In the genomic region with DNA sequence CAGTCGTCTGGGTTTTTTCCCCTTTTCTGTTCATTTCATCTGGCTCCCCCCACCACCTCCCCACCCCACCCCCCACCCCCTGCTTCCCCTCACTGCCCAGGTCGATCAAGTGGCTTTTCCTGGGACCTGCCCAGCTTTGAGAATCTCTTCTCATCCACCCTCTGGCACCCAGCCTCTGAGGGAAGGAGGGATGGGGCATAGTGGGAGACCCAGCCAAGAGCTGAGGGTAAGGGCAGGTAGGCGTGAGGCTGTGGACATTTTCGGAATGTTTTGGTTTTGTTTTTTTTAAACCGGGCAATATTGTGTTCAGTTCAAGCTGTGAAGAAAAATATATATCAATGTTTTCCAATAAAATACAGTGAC, we compare ENCODE assay signal across 22 cellular contexts. TPM values are rescaled to one million over a fixed set of nuclear protein-coding genes. Genes with fewer than 3 reads are reported as not detected.
DNase-seq lines count a peak whose midpoint lies in the region; ATAC-seq, FAIRE-seq and TF ChIP-seq lines count a peak whose summit lies in the region.
"Had no signal": no experiment of that assay in that cellular context is flagged by ENCODE, and none has a peak within 500 bp of the region (broad histone marks: within the 10 kb centered on the region; RNA-seq: fewer than 3 reads in every experiment).

No MANE protein-coding gene starts in this region.

- CTCF ChIA-PET in SK-N-SH (lab: Yijun Ruan, JAX) (interaction anchor here (1.2 to 23.7 kb wide), 4 partner anchors 8 to 118 kb away, joined by 4 to 471 read pairs (median 8); a partner anchor contains a TSS), HepG2 (lab: Yijun Ruan, JAX; ENCODE audit: low intra/inter-chr PET ratio, low total read pairs) (no interaction called here)

- intact Hi-C loops in right lobe of liver (cut with DNase I), result loop anchor here (5.0 kb wide), 2 partner anchors 52 to 57 kb away; a partner anchor contains a TSS
- intact Hi-C loops in HepG2 (cut with micrococcal nuclease; ENCODE audit: unreplicated experiment), result loop anchor here (1.0 kb wide), 1 partner anchor 8 kb away; no protein-coding TSS in a partner anchor
- intact Hi-C loops in aorta (cut with DNase I), result loop anchor here in 1 of 2 donors (2.0 kb wide), 1 partner anchor 52 kb away; no protein-coding TSS in a partner anchor

- H3K36me3 ChIP-seq in SK-N-SH (replicated peaks in 1 of 2; ENCODE audit: control insufficient read depth in 1 of 2, insufficient read depth in 2 of 2, low read length in 1 of 2) (peaks cover 19 to 52% of the 10 kb centered on the region in 2 experiments), right lobe of liver (peaks cover 6 to 37% (median 18%) of the 10 kb centered on the region in 4 donors), HepG2 (replicated peaks in 1 of 2; ENCODE audit: control insufficient read depth in 1 of 2, insufficient read depth in 2 of 2, low read length in 2 of 2) (peaks cover 28 to 51% of the 10 kb centered on the region in 2 experiments; a peak in 4 of 5 replicates), aorta (ENCODE audit: control insufficient read depth in 1 of 2, insufficient read depth in 2 of 2, low read length in 1 of 2) (peaks cover 0 to 6% of the 10 kb centered on the region in 2 donors)

- TF ChIP-seq RAD21 in SK-N-SH (IDR thresholded peaks at IDR 0.05; ENCODE audit: low read length) (no peak), HepG2 (CRISPR knock-in tag; IDR thresholded peaks at IDR 0.05) (no peak)

- peaks cover 4% of the 10 kb centered on the region for H3F3A ChIP-seq in SK-N-SH (replicated peaks; ENCODE audit: insufficient read depth)

- peaks cover 23% of the 10 kb centered on the region for H3K4me1 Mint-ChIP-seq in glutamatergic neuron (ENCODE audit: low read depth, unreplicated experiment)

- H3K27ac ChIP-seq in SK-N-SH (ENCODE audit: low read depth in 2 of 2, low read length in 1 of 2) (peak overlapping the region in 1 of 2 experiments; percentile 48; a peak in 1 of 4 replicates), right lobe of liver (no peak overlapping the region), HepG2 (ENCODE audit: extremely low read length, insufficient read depth, low read length) (no peak overlapping the region), aorta (ENCODE audit: low read depth in 1 of 2, low read length in 2 of 2) (no peak overlapping the region)
- H3K27ac ChIP-seq: brain microvascular endothelial cell had no signal

- H3K4me1 ChIP-seq in SK-N-SH (ENCODE audit: control insufficient read depth in 1 of 2, insufficient read depth in 2 of 2, low read depth in 1 of 2, low read length in 1 of 2) (peaks cover 0 to 22% of the 10 kb centered on the region in 2 experiments; a peak in 1 of 4 replicates), right lobe of liver (peaks cover 0 to 17% (median 4%) of the 10 kb centered on the region in 4 donors), HepG2 (ENCODE audit: insufficient read depth, low read length) (peaks cover 7% of the 10 kb centered on the region; the same call in 1 of the 2 replicates), aorta (ENCODE audit: control insufficient read depth in 1 of 2, insufficient read depth in 2 of 2, low read length in 2 of 2) (peaks cover 0 to 4% of the 10 kb centered on the region in 2 donors)

- H3K36me3 Mint-ChIP-seq in glutamatergic neuron (ENCODE audit: unreplicated experiment), result peaks cover 9% of the 10 kb centered on the region

- H3K9me3 ChIP-seq in SK-N-SH (no peaks in the 10 kb centered on the region), right lobe of liver (no peaks in the 10 kb centered on the region), HepG2 (ENCODE audit: low read length) (no peaks in the 10 kb centered on the region), aorta (ENCODE audit: control insufficient read depth, low read length) (no peaks in the 10 kb centered on the region)
- H3K9me3 ChIP-seq: tibial nerve had no signal

- peaks cover 10% of the 10 kb centered on the region for H3K27me3 Mint-ChIP-seq in glutamatergic neuron (ENCODE audit: unreplicated experiment)
- H3K27me3 Mint-ChIP-seq: memory B cell had no signal

- no peak for FAIRE-seq in HepG2 (lab: Jason Lieb, UNC)

- no peaks in the 10 kb centered on the region for H3K9me2 ChIP-seq in SK-N-SH

- H3K4me3 Mint-ChIP-seq in glutamatergic neuron (ENCODE audit: unreplicated experiment), result no peak overlapping the region

- H3K9ac ChIP-seq in SK-N-SH (no peak overlapping the region), HepG2 (ENCODE audit: insufficient read depth, low read depth, low read length) (no peak overlapping the region)

- H3K79me2 ChIP-seq in SK-N-SH (ENCODE audit: insufficient read depth) (peaks cover 15% of the 10 kb centered on the region; the same call in 1 of the 2 replicates), HepG2 (ENCODE audit: insufficient read depth, low read length) (no peaks in the 10 kb centered on the region)

- in situ Hi-C loops in HepG2 (cut with HindIII; ENCODE audit: extremely low pct_ligation_motif_present, low pct_unique_long_range_greater_than_20kb), result loop anchor here (10.0 kb wide), 1 partner anchor 54 kb away; a partner anchor contains a TSS

- DNase-seq in SK-N-SH (peak; percentile 5), right lobe of liver (peak in 2 of 3 donors; percentile 10 to 38), HepG2 (ENCODE audit: low spot score) (no peak), glutamatergic neuron (no peak), aorta (peak; percentile 23 to 24), SIG-M5 treated with dmso at 0.1 percent for 504 hours (lab: John Stamatoyannopoulos, UW; ENCODE audit: unreplicated experiment) (no peak)
- DNase-seq: 8988T; activated CD4-positive, alpha-beta T cell treated with anti-CD3 and anti-CD28 coated beads, Interleukin-2, amount 50 U/mL, for 1 hour; brain microvascular endothelial cell; erythroblast; NCI-H146; NCI-H345; NK-92 treated with Interleukin-12 subunit alpha and Interleukin-12 subunit beta, amount 100 ng/mL, for 24 hours; occipital lobe; stimulated activated CD4-positive, alpha-beta T cell treated with anti-CD3 and anti-CD28 coated beads, Interleukin-4, amount 100 ng/mL, for 4 hours had no signal

- TF ChIP-seq EP300 in SK-N-SH (IDR thresholded peaks at IDR 0.05; ENCODE audit: borderline replicate concordance in 1 of 2, low read depth in 1 of 2, low read length in 1 of 2), result no peak
- TF ChIP-seq EP300 in HepG2 (IDR thresholded peaks at IDR 0.05; ENCODE audit: low read depth in 2 of 2, low read length in 2 of 2), result no peak
- TF ChIP-seq EP300 in HepG2 (CRISPR knock-in tag; IDR thresholded peaks at IDR 0.05; ENCODE audit: borderline replicate concordance), result no peak

- ATAC-seq in SK-N-SH treated with all-trans-retinoic acid at 6 μM for 48 hours (no peak), right lobe of liver (no peak), HepG2 (no peak), aorta (ENCODE audit: low FRiP score) (no peak), HG02642 (IDR thresholded peaks at IDR 0.05; ENCODE audit: poor library complexity, unreplicated experiment) (no peak)

- H2AFZ ChIP-seq in SK-N-SH (ENCODE audit: low read depth) (no peak overlapping the region), HepG2 (ENCODE audit: low read length) (no peak overlapping the region)

- H3K4me3 ChIP-seq in SK-N-SH (ENCODE audit: low read depth in 2 of 2, low read length in 1 of 2) (no peak overlapping the region; a peak in 1 of 4 replicates), right lobe of liver (no peak overlapping the region), HepG2 (replicated peaks in 1 of 3; ENCODE audit: insufficient read depth in 1 of 3, low read depth in 2 of 3, low read length in 3 of 3) (no peak overlapping the region), aorta (ENCODE audit: low read length in 2 of 2) (no peak overlapping the region)
- H3K4me3 ChIP-seq: tibial nerve had no signal

- no peaks in the 10 kb centered on the region for H3K27me3 ChIP-seq in SK-N-SH (ENCODE audit: insufficient read depth)
- no peaks in the 10 kb centered on the region for H3K27me3 ChIP-seq in right lobe of liver
- no peaks in the 10 kb centered on the region for H3K27me3 ChIP-seq in HepG2 (ENCODE audit: control insufficient read depth in 1 of 2, insufficient read depth in 2 of 2, low read length in 2 of 2)
- no peaks in the 10 kb centered on the region for H3K27me3 ChIP-seq in aorta (ENCODE audit: control insufficient read depth in 1 of 2, insufficient read depth in 2 of 2, low read length in 1 of 2)
- H3K27me3 ChIP-seq: brain microvascular endothelial cell, tibial nerve had no signal

- H3K4me2 ChIP-seq in SK-N-SH, result no peak overlapping the region
- H3K4me2 ChIP-seq in HepG2 (ENCODE audit: low read depth, low read length), result no peak overlapping the region

- no peak for TF ChIP-seq CTCF in SK-N-SH (IDR thresholded peaks at IDR 0.05)
- no peak for TF ChIP-seq CTCF in right lobe of liver (IDR thresholded peaks at IDR 0.05)
- no peak for TF ChIP-seq CTCF in HepG2 (CRISPR knock-in tag; IDR thresholded peaks at IDR 0.05)
- no peak for TF ChIP-seq CTCF in glutamatergic neuron (IDR thresholded peaks at IDR 0.05; ENCODE audit: partially characterized antibody, unreplicated experiment)

- POLR2A ChIA-PET in SK-N-SH (lab: Yijun Ruan, JAX), result interaction anchor here (1.0 kb wide), 1 partner anchor 10 kb away, joined by 6 read pairs; no protein-coding TSS in a partner anchor
- POLR2A ChIA-PET in HepG2 (lab: Yijun Ruan, JAX), result interaction anchor here (1.9 to 2.8 kb wide), 3 partner anchors 8 to 51 kb away, joined by 6 to 11 read pairs (median 10); a partner anchor contains a TSS

- no TSS peak for BruUV-seq in HepG2 (replicated peaks; lab: Mats Ljungman, UMichigan)

- peaks cover 9% of the 10 kb centered on the region for H4K20me1 ChIP-seq in SK-N-SH (ENCODE audit: insufficient read depth)
- H4K20me1 ChIP-seq in HepG2 (ENCODE audit: insufficient read depth, low read length), result peaks cover 3% of the 10 kb centered on the region; the same call in 1 of the 2 replicates

- peak overlapping the region; percentile 28 for H3K27ac Mint-ChIP-seq in glutamatergic neuron (ENCODE audit: unreplicated experiment)
- H3K27ac Mint-ChIP-seq: memory B cell had no signal

- H3K9me3 Mint-ChIP-seq in glutamatergic neuron (ENCODE audit: unreplicated experiment), result peaks cover 13% of the 10 kb centered on the region
- H3K9me3 Mint-ChIP-seq: memory B cell had no signal

- TF ChIP-seq POLR2A in right lobe of liver (IDR thresholded peaks at IDR 0.05) (no peak), HepG2 (IDR thresholded peaks at IDR 0.05; ENCODE audit: insufficient read depth in 1 of 2, low read depth in 2 of 2, low read length in 2 of 2) (no peak)

- 70% methylated on average over 5 of the region's 5 CpGs for WGBS in SK-N-SH (ENCODE audit: low lambda C conversion rate)
- 35% methylated on average over 3 of the region's 5 CpGs for WGBS in right lobe of liver (ENCODE audit: insufficient coverage, low coverage, low lambda C conversion rate, missing lambda C conversion rate)
- 87% methylated on average over 5 of the region's 5 CpGs for WGBS in HepG2 (ENCODE audit: low lambda C conversion rate)
- 31 to 40% methylated on average over 5 of the region's 5 CpGs for WGBS in aorta, 2 donors

RNA-seq across cellular contexts. Expression of a gene that starts 9.3 kb away (rescaled TPM):
- polyA plus RNA-seq in SK-N-SH (2012; rRNA removed), result 445 and 495 TPM in 2 replicates
- polyA plus RNA-seq in SK-N-SH (2012; cell fraction: cytosol; rRNA removed), result 552 and 634 TPM in 2 replicates
- polyA plus RNA-seq in SK-N-SH (2012; cell fraction: nucleus; rRNA removed), result 207 and 230 TPM in 2 replicates
- 100 to 1,000 TPM in 1 of 6 experiments, 10 to 100 TPM in 5; 83.8 to 119 (median 92.2) TPM for total RNA-seq in right lobe of liver
- total RNA-seq in HepG2 (2016; rRNA removed; fragmentation: Illumina TruSeq; extraction: Trizol), result 258 and 314 TPM in 2 replicates
- total RNA-seq in HepG2 (2016; cell fraction: cytosol; rRNA removed; fragmentation: Illumina TruSeq; extraction: Trizol; ENCODE audit: low read depth), result 219 and 253 TPM in 2 replicates
- 270 and 297 TPM in 2 replicates for total RNA-seq in HepG2 (2016; cell fraction: insoluble cytoplasmic fraction; rRNA removed; fragmentation: Illumina TruSeq; extraction: Trizol)
- total RNA-seq in HepG2 (2016; cell fraction: membrane; rRNA removed; fragmentation: Illumina TruSeq; extraction: Trizol), result 322 and 352 TPM in 2 replicates
- total RNA-seq in HepG2 (2016; cell fraction: nucleus; rRNA removed; fragmentation: Illumina TruSeq; extraction: Trizol), result 95.5 and 96.2 TPM in 2 replicates
- polyA plus RNA-seq in HepG2 (2011; rRNA removed), result 232 and 239 TPM in 2 replicates
- 211 and 281 TPM in 2 replicates for polyA plus RNA-seq in HepG2 (2011; cell fraction: cytosol; rRNA removed)
- polyA plus RNA-seq in HepG2 (2011; cell fraction: nucleus; rRNA removed), result 146 and 178 TPM in 2 replicates
- 277 and 325 TPM in 2 replicates for polyA plus RNA-seq in HepG2 (2012)
- 495 and 575 TPM in 2 replicates for polyA plus RNA-seq in HepG2 (2016; cell fraction: cytosol; fragmentation: Illumina TruSeq; extraction: Trizol; ENCODE audit: low read depth)
- 466 and 539 TPM in 2 replicates for polyA plus RNA-seq in HepG2 (2016; cell fraction: insoluble cytoplasmic fraction; fragmentation: Illumina TruSeq; extraction: Trizol; ENCODE audit: low read depth)
- 497 and 555 TPM in 2 replicates for polyA plus RNA-seq in HepG2 (2016; cell fraction: membrane; fragmentation: Illumina TruSeq; extraction: Trizol; ENCODE audit: low read depth)
- polyA plus RNA-seq in HepG2 (2016; cell fraction: nucleus; fragmentation: Illumina TruSeq; extraction: Trizol; ENCODE audit: insufficient read depth, low read depth), result 259 and 261 TPM in 2 replicates
- polyA minus RNA-seq in HepG2 (2011; rRNA and poly(A)+ RNA removed; ENCODE audit: low replicate concordance), result 66.6 and 121 TPM in 2 replicates
- polyA minus RNA-seq in HepG2 (2011; cell fraction: cytosol; rRNA and poly(A)+ RNA removed), result 58.1 and 58.6 TPM in 2 replicates
- 33.0 and 37.0 TPM in 2 replicates for polyA minus RNA-seq in HepG2 (2011; cell fraction: nucleus; rRNA and poly(A)+ RNA removed)
- total RNA-seq in glutamatergic neuron (ENCODE audit: unreplicated experiment), result 845 TPM
- total RNA-seq in aorta, result 100 to 1,000 TPM; 212 to 237 TPM
- 100 to 1,000 TPM; 197 to 240 TPM for polyA plus RNA-seq in aorta

RNA-seq across cellular contexts. Expression of a gene that starts 14.5 kb away (rescaled TPM):
- 2.5 and 3.3 TPM in 2 replicates for polyA plus RNA-seq in SK-N-SH (2012; rRNA removed)
- 1.0 and 1.6 TPM in 2 replicates for polyA plus RNA-seq in SK-N-SH (2012; cell fraction: cytosol; rRNA removed)
- polyA plus RNA-seq in SK-N-SH (2012; cell fraction: nucleus; rRNA removed), result 9.5 and 11.9 TPM in 2 replicates
- total RNA-seq in right lobe of liver, result 1 to 10 TPM; 2.4 to 4.1 (median 3.0) TPM
- total RNA-seq in HepG2 (2016; rRNA removed; fragmentation: Illumina TruSeq; extraction: Trizol), result not detected in 2 replicates
- not detected in 2 replicates for total RNA-seq in HepG2 (2016; cell fraction: cytosol; rRNA removed; fragmentation: Illumina TruSeq; extraction: Trizol; ENCODE audit: low read depth)
- not detected in 2 replicates for total RNA-seq in HepG2 (2016; cell fraction: insoluble cytoplasmic fraction; rRNA removed; fragmentation: Illumina TruSeq; extraction: Trizol)
- not detected in 2 replicates for total RNA-seq in HepG2 (2016; cell fraction: membrane; rRNA removed; fragmentation: Illumina TruSeq; extraction: Trizol)
- not detected in 2 replicates for total RNA-seq in HepG2 (2016; cell fraction: nucleus; rRNA removed; fragmentation: Illumina TruSeq; extraction: Trizol)
- polyA plus RNA-seq in HepG2 (2011; rRNA removed), result not detected in 2 replicates
- polyA plus RNA-seq in HepG2 (2011; cell fraction: cytosol; rRNA removed), result not detected in 2 replicates
- not detected in 2 replicates for polyA plus RNA-seq in HepG2 (2011; cell fraction: nucleus; rRNA removed)
- polyA plus RNA-seq in HepG2 (2012), result not detected in 2 replicates
- not detected in 2 replicates for polyA plus RNA-seq in HepG2 (2016; cell fraction: cytosol; fragmentation: Illumina TruSeq; extraction: Trizol; ENCODE audit: low read depth)
- not detected in 2 replicates for polyA plus RNA-seq in HepG2 (2016; cell fraction: insoluble cytoplasmic fraction; fragmentation: Illumina TruSeq; extraction: Trizol; ENCODE audit: low read depth)
- not detected in 2 replicates for polyA plus RNA-seq in HepG2 (2016; cell fraction: membrane; fragmentation: Illumina TruSeq; extraction: Trizol; ENCODE audit: low read depth)
- not detected in 2 replicates for polyA plus RNA-seq in HepG2 (2016; cell fraction: nucleus; fragmentation: Illumina TruSeq; extraction: Trizol; ENCODE audit: insufficient read depth, low read depth)
- polyA minus RNA-seq in HepG2 (2011; rRNA and poly(A)+ RNA removed; ENCODE audit: low replicate concordance), result 0.09 TPM in 1 of 2 replicates, not detected in the other
- polyA minus RNA-seq in HepG2 (2011; cell fraction: cytosol; rRNA and poly(A)+ RNA removed), result not detected in 2 replicates
- not detected in 2 replicates for polyA minus RNA-seq in HepG2 (2011; cell fraction: nucleus; rRNA and poly(A)+ RNA removed)
- total RNA-seq in glutamatergic neuron (ENCODE audit: unreplicated experiment), result 0.27 TPM
- total RNA-seq in aorta, result 10 to 100 TPM; 70.4 to 70.8 TPM
- polyA plus RNA-seq in aorta, result 100 to 1,000 TPM in 1 of 2 donors, 10 to 100 TPM in 1; 17.3 to 119 TPM
- total RNA-seq: dermis microvascular lymphatic vessel endothelial cell, occipital lobe had no signal

RNA-seq across cellular contexts. Expression of a gene that starts 25.6 kb away (rescaled TPM):
- polyA plus RNA-seq in SK-N-SH (2012; rRNA removed) (not detected in 2 replicates), HepG2 (2011; rRNA removed) (not detected in 2 replicates), aorta (not detected)
- not detected in 2 replicates for polyA plus RNA-seq in SK-N-SH (2012; cell fraction: cytosol; rRNA removed)
- not detected in 2 replicates for polyA plus RNA-seq in SK-N-SH (2012; cell fraction: nucleus; rRNA removed)
- total RNA-seq in right lobe of liver (not detected), HepG2 (2016; rRNA removed; fragmentation: Illumina TruSeq; extraction: Trizol) (not detected in 2 replicates), glutamatergic neuron (ENCODE audit: unreplicated experiment) (54.6 TPM), aorta (1 to 10 TPM; 3.0 to 4.5 TPM)
- total RNA-seq in HepG2 (2016; cell fraction: cytosol; rRNA removed; fragmentation: Illumina TruSeq; extraction: Trizol; ENCODE audit: low read depth), result not detected in 2 replicates
- total RNA-seq in HepG2 (2016; cell fraction: insoluble cytoplasmic fraction; rRNA removed; fragmentation: Illumina TruSeq; extraction: Trizol), result not detected in 2 replicates
- total RNA-seq in HepG2 (2016; cell fraction: membrane; rRNA removed; fragmentation: Illumina TruSeq; extraction: Trizol), result not detected in 2 replicates
- not detected in 2 replicates for total RNA-seq in HepG2 (2016; cell fraction: nucleus; rRNA removed; fragmentation: Illumina TruSeq; extraction: Trizol)
- polyA plus RNA-seq in HepG2 (2011; cell fraction: cytosol; rRNA removed), result not detected in 2 replicates
- polyA plus RNA-seq in HepG2 (2011; cell fraction: nucleus; rRNA removed), result not detected in 2 replicates
- polyA plus RNA-seq in HepG2 (2012), result not detected in 2 replicates
- not detected in 2 replicates for polyA plus RNA-seq in HepG2 (2016; cell fraction: cytosol; fragmentation: Illumina TruSeq; extraction: Trizol; ENCODE audit: low read depth)
- not detected in 2 replicates for polyA plus RNA-seq in HepG2 (2016; cell fraction: insoluble cytoplasmic fraction; fragmentation: Illumina TruSeq; extraction: Trizol; ENCODE audit: low read depth)
- not detected in 2 replicates for polyA plus RNA-seq in HepG2 (2016; cell fraction: membrane; fragmentation: Illumina TruSeq; extraction: Trizol; ENCODE audit: low read depth)
- polyA plus RNA-seq in HepG2 (2016; cell fraction: nucleus; fragmentation: Illumina TruSeq; extraction: Trizol; ENCODE audit: insufficient read depth, low read depth), result not detected in 2 replicates
- not detected in 2 replicates for polyA minus RNA-seq in HepG2 (2011; rRNA and poly(A)+ RNA removed; ENCODE audit: low replicate concordance)
- not detected in 2 replicates for polyA minus RNA-seq in HepG2 (2011; cell fraction: cytosol; rRNA and poly(A)+ RNA removed)
- not detected in 2 replicates for polyA minus RNA-seq in HepG2 (2011; cell fraction: nucleus; rRNA and poly(A)+ RNA removed)
- total RNA-seq: dermis microvascular lymphatic vessel endothelial cell, M059J, occipital lobe, tibial nerve had no signal
- polyA plus RNA-seq: CD14-positive monocyte had no signal

RNA-seq across cellular contexts. Expression of a gene that starts 50.6 kb away (rescaled TPM):
- polyA plus RNA-seq in SK-N-SH (2012; rRNA removed), result 9.5 and 10.6 TPM in 2 replicates
- 6.9 and 8.6 TPM in 2 replicates for polyA plus RNA-seq in SK-N-SH (2012; cell fraction: cytosol; rRNA removed)
- 7.0 and 8.3 TPM in 2 replicates for polyA plus RNA-seq in SK-N-SH (2012; cell fraction: nucleus; rRNA removed)
- 1 to 10 TPM in 3 of 6 experiments, under 1 TPM in 3; 0.46 to 1.6 (median 0.93) TPM for total RNA-seq in right lobe of liver
- total RNA-seq in HepG2 (2016; rRNA removed; fragmentation: Illumina TruSeq; extraction: Trizol), result 0.04 TPM in 1 of 2 replicates, not detected in the other
- 0.09 and 0.10 TPM in 2 replicates for total RNA-seq in HepG2 (2016; cell fraction: cytosol; rRNA removed; fragmentation: Illumina TruSeq; extraction: Trizol; ENCODE audit: low read depth)
- 0.04 TPM in 1 of 2 replicates, not detected in the other for total RNA-seq in HepG2 (2016; cell fraction: insoluble cytoplasmic fraction; rRNA removed; fragmentation: Illumina TruSeq; extraction: Trizol)
- total RNA-seq in HepG2 (2016; cell fraction: membrane; rRNA removed; fragmentation: Illumina TruSeq; extraction: Trizol), result not detected in 2 replicates
- not detected in 2 replicates for total RNA-seq in HepG2 (2016; cell fraction: nucleus; rRNA removed; fragmentation: Illumina TruSeq; extraction: Trizol)
- polyA plus RNA-seq in HepG2 (2011; rRNA removed), result 0.04 TPM in 1 of 2 replicates, not detected in the other
- 0.03 TPM in 2 replicates for polyA plus RNA-seq in HepG2 (2011; cell fraction: cytosol; rRNA removed)
- not detected in 2 replicates for polyA plus RNA-seq in HepG2 (2011; cell fraction: nucleus; rRNA removed)
- polyA plus RNA-seq in HepG2 (2012), result not detected in 2 replicates
- 0.07 TPM in 1 of 2 replicates, not detected in the other for polyA plus RNA-seq in HepG2 (2016; cell fraction: cytosol; fragmentation: Illumina TruSeq; extraction: Trizol; ENCODE audit: low read depth)
- polyA plus RNA-seq in HepG2 (2016; cell fraction: insoluble cytoplasmic fraction; fragmentation: Illumina TruSeq; extraction: Trizol; ENCODE audit: low read depth), result not detected in 2 replicates
- polyA plus RNA-seq in HepG2 (2016; cell fraction: membrane; fragmentation: Illumina TruSeq; extraction: Trizol; ENCODE audit: low read depth), result not detected in 2 replicates
- polyA plus RNA-seq in HepG2 (2016; cell fraction: nucleus; fragmentation: Illumina TruSeq; extraction: Trizol; ENCODE audit: insufficient read depth, low read depth), result 0.16 TPM in 1 of 2 replicates, not detected in the other
- 0.09 TPM in 1 of 2 replicates, not detected in the other for polyA minus RNA-seq in HepG2 (2011; rRNA and poly(A)+ RNA removed; ENCODE audit: low replicate concordance)
- not detected in 2 replicates for polyA minus RNA-seq in HepG2 (2011; cell fraction: cytosol; rRNA and poly(A)+ RNA removed)
- polyA minus RNA-seq in HepG2 (2011; cell fraction: nucleus; rRNA and poly(A)+ RNA removed), result not detected in 2 replicates
- total RNA-seq in glutamatergic neuron (ENCODE audit: unreplicated experiment), result 55.1 TPM
- total RNA-seq in aorta, result 100 to 1,000 TPM in 1 of 2 donors, 10 to 100 TPM in 1; 84.1 to 216 TPM
- 10 to 100 TPM; 24.4 to 47.0 TPM for polyA plus RNA-seq in aorta

Comparison
In these comparisons a context has a peak if more than half of its experiments do, and no peak if none do; other contexts are left out.
1. DNase-seq: peak in SK-N-SH (single experiment), right lobe of liver (2 of 3) and aorta (2 of 2); none in HepG2 (single experiment), glutamatergic neuron (single experiment) and SIG-M5 treated with dmso at 0.1 percent for 504 hours (single experiment).
2. RNA of a gene that starts 14.5 kb away (total RNA-seq): 70.4 to 70.8 TPM in aorta; 2.4 to 4.1 TPM in right lobe of liver, 0.27 TPM in glutamatergic neuron (single experiment) and not detected in HepG2; every median in the first group is over 10 times any median in the second.
3. RNA of a gene that starts 25.6 kb away (total RNA-seq): 54.6 TPM in glutamatergic neuron (single experiment); 3.0 to 4.5 TPM in aorta, not detected in right lobe of liver and not detected in HepG2; every median in the first group is over 10 times any median in the second.